8 cellular contexts compared by ENCODE assay signal in genomic region chr3:23984934-23985333, GRCh38.
"Had no signal": no experiment of that assay in that cellular context is flagged by ENCODE, and none has a peak within 500 bp of the region (broad histone marks: within the 10 kb centered on the region; RNA-seq: fewer than 3 reads in every experiment).

No MANE protein-coding gene starts in this region.

- DNase-seq: GM23248, GOT3, H7, HFFc6, KG1 had no signal

- H2AFZ ChIP-seq: GM23248 had no signal

- H3K27ac ChIP-seq: GM23248, HL-60 had no signal

- H3K4me3 ChIP-seq: GM23248, HAP-1 had no signal

- H3K9ac ChIP-seq: GM23248 had no signal

- ATAC-seq: HCT116 had no signal

- H3K4me1 ChIP-seq: HAP-1 had no signal

- H3K36me3 ChIP-seq: HAP-1 had no signal

- H3K9me3 ChIP-seq: HAP-1 had no signal
